In the genomic region with DNA sequence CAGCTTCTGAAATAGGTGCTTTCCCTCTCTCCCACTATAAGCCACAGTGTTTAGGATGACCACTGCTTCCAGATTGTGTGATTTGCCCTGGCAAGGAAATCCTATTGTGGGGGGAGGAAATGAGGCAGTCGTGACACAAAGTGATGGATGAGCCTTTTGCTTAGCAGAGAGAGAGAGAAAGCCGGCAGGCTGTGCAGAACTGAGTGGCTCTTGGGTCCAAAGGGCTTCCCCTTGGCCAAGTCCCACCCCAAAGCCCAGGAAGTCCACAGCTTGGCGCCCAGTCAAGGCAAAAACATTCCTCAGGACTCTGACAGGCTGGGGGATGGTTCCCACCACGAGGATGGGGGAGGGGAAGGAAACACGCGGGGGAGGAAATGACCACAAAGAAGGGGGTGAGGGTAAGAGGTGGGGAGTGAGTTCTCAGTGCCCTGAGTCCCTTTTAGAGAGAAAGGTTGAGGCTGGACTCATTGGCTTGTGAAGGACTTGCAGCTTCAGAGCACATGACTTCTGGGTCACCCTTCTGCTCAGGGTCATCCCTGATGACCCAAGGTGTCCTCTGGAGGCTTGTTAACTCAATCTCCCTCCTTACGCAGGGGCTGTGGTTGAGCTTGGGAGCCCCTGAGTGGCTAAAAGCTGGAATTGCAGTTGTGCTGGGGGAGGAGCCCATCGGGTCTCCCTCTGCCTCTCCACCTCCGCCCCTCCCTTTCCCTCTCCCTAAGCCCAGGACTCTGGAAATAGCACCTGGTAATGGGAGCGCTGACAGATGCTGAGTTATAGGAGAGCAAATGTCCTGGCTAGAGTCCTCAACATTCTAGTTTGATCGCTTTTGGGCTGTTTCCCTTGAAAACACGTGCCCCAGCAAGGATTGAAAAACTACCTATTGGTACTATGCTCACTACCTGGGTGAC, we compare ENCODE assay signal across 8 cellular contexts. TPM values are rescaled to one million over a fixed set of nuclear protein-coding genes. Genes with fewer than 3 reads are reported as not detected.
DNase-seq lines count a peak whose midpoint lies in the region; ATAC-seq and TF ChIP-seq lines count a peak whose summit lies in the region.

No MANE protein-coding gene starts in this region.

- H3K4me1 ChIP-seq in cardiac muscle cell (ENCODE audit: low read depth), result peaks cover 56% of the 10 kb centered on the region
- peaks cover 27 to 37% of the 10 kb centered on the region in 2 experiments for H3K4me1 ChIP-seq in trophoblast cell (ENCODE audit: control insufficient read depth in 1 of 2, insufficient read depth in 2 of 2, low read length in 2 of 2)

- peak overlapping the region; percentile 35 for H2BK12ac ChIP-seq in trophoblast cell (ENCODE audit: low read length)

- H4K91ac ChIP-seq in trophoblast cell (ENCODE audit: low read depth, low read length), result peak overlapping the region; percentile 20

- H4K8ac ChIP-seq in trophoblast cell (ENCODE audit: low read depth, low read length), result peak overlapping the region; percentile 61

- peak overlapping the region; percentile 24 for H2AFZ ChIP-seq in trophoblast cell (ENCODE audit: insufficient read depth, low read length, poor library complexity)

- H3K27ac ChIP-seq in cardiac muscle cell (peak overlapping the region; percentile 73), trophoblast cell (ENCODE audit: low read depth, low read length) (peak overlapping the region; percentile 23)

- no peak for ATAC-seq in GM19467 (IDR thresholded peaks at IDR 0.05; ENCODE audit: unreplicated experiment)

- DNase-seq in COLO668 (lab: John Stamatoyannopoulos, UW; ENCODE audit: unreplicated experiment), result peak; percentile 77
- DNase-seq in GOT3 (lab: John Stamatoyannopoulos, UW), result peak; percentile 70
- DNase-seq in NCI-H1436 (lab: John Stamatoyannopoulos, UW), result peak; percentile 92
- DNase-seq in SKM-1 treated with dmso at 0.1 percent for 144 hours (lab: John Stamatoyannopoulos, UW; ENCODE audit: unreplicated experiment), result peak; percentile 89
- peak; percentile 75 for DNase-seq in amniotic stem cell (lab: John Stamatoyannopoulos, UW)
- DNase-seq in cardiac muscle cell (ENCODE audit: low read depth in 1 of 2, low spot score in 1 of 2), result peak; percentile 95 to 99
- DNase-seq in trophoblast cell, result peak; percentile 75 to 86

- H3K14ac ChIP-seq in trophoblast cell (ENCODE audit: low read length), result peak overlapping the region; percentile 22

- H3K4ac ChIP-seq in trophoblast cell (ENCODE audit: low read depth, low read length), result no peak overlapping the region

- H4K12ac ChIP-seq in trophoblast cell (ENCODE audit: low read depth, low read length), result peak overlapping the region; percentile 56

- H3K79me1 ChIP-seq in trophoblast cell (ENCODE audit: low read length), result peaks cover 21% of the 10 kb centered on the region

- no peaks in the 10 kb centered on the region for H3K79me2 ChIP-seq in trophoblast cell (ENCODE audit: control insufficient read depth, insufficient read depth, low read length, poor library complexity)

- WGBS in trophoblast cell (ENCODE audit: extremely low coverage, insufficient coverage, insufficient read length), result no CpG with 5 or more reads among the region's 12 CpGs

- H3K18ac ChIP-seq in trophoblast cell (ENCODE audit: low read length), result peak overlapping the region; percentile 34

- H3K23ac ChIP-seq in trophoblast cell (ENCODE audit: low read length), result no peak overlapping the region

- H3K4me3 ChIP-seq in cardiac muscle cell (no peak overlapping the region), trophoblast cell (ENCODE audit: low read depth, low read length) (no peak overlapping the region)

- H3K36me3 ChIP-seq in cardiac muscle cell (no peaks in the 10 kb centered on the region), trophoblast cell (ENCODE audit: control insufficient read depth in 1 of 2, insufficient read depth in 2 of 2, low read length in 2 of 2) (no peaks in the 10 kb centered on the region)

- H3K27me3 ChIP-seq in cardiac muscle cell (no peaks in the 10 kb centered on the region), trophoblast cell (ENCODE audit: insufficient read depth, low read length) (no peaks in the 10 kb centered on the region)

- H3K4me2 ChIP-seq in trophoblast cell (ENCODE audit: low read length), result peak overlapping the region; percentile 42

- H3K9me3 ChIP-seq in cardiac muscle cell (ENCODE audit: low read depth), result no peaks in the 10 kb centered on the region
- peaks cover 1% of the 10 kb centered on the region for H3K9me3 ChIP-seq in trophoblast cell (ENCODE audit: insufficient read depth, low read depth, low read length)

- H3K9ac ChIP-seq in trophoblast cell (ENCODE audit: low read length), result no peak overlapping the region

- peak overlapping the region; percentile 41 for H2AK5ac ChIP-seq in trophoblast cell (ENCODE audit: low read length)

- peak overlapping the region; percentile 57 for H2BK120ac ChIP-seq in trophoblast cell (ENCODE audit: insufficient read depth, low read length, poor library complexity)

- TF ChIP-seq CTCF in cardiac muscle cell (IDR thresholded peaks at IDR 0.05; ENCODE audit: low read depth, low read length), result peak; percentile 73

- H2BK5ac ChIP-seq in trophoblast cell (ENCODE audit: low read depth, low read length, poor library complexity), result no peak overlapping the region

RNA-seq across cellular contexts. Expression of a gene that starts 10.3 kb away (rescaled TPM):
- total RNA-seq in cardiac muscle cell, result 96.8 and 104 TPM in 2 replicates
- 27.3 and 33.2 TPM in 2 replicates for polyA plus RNA-seq in cardiac muscle cell
- polyA plus RNA-seq in trophoblast cell (2013), result 52.5 and 54.4 TPM in 2 replicates

RNA-seq across cellular contexts. Expression of a gene that starts 11.1 kb away (rescaled TPM):
- 1.2 and 3.7 TPM in 2 replicates for total RNA-seq in cardiac muscle cell
- polyA plus RNA-seq in cardiac muscle cell, result 1.7 and 4.2 TPM in 2 replicates
- 2.0 and 2.2 TPM in 2 replicates for polyA plus RNA-seq in trophoblast cell (2013)

RNA-seq across cellular contexts. Expression of a gene that starts 28.9 kb away (rescaled TPM):
- 32.5 and 49.9 TPM in 2 replicates for total RNA-seq in cardiac muscle cell
- 54.6 and 95.1 TPM in 2 replicates for polyA plus RNA-seq in cardiac muscle cell
- 49.0 and 50.6 TPM in 2 replicates for polyA plus RNA-seq in trophoblast cell (2013)

RNA-seq across cellular contexts. Expression of a gene that starts 48.7 kb away (rescaled TPM):
- 78.1 and 87.0 TPM in 2 replicates for total RNA-seq in cardiac muscle cell
- 58.1 and 65.4 TPM in 2 replicates for polyA plus RNA-seq in cardiac muscle cell
- 4.1 TPM in 2 replicates for polyA plus RNA-seq in trophoblast cell (2013)

RNA-seq across cellular contexts. Expression of a gene that starts 57.3 kb away (rescaled TPM):
- total RNA-seq in cardiac muscle cell, result 116 and 125 TPM in 2 replicates
- 102 and 121 TPM in 2 replicates for polyA plus RNA-seq in cardiac muscle cell
- 44.7 and 45.9 TPM in 2 replicates for polyA plus RNA-seq in trophoblast cell (2013)
